Comparison of ENCODE assay signal across 8 cellular contexts in the genomic region with DNA sequence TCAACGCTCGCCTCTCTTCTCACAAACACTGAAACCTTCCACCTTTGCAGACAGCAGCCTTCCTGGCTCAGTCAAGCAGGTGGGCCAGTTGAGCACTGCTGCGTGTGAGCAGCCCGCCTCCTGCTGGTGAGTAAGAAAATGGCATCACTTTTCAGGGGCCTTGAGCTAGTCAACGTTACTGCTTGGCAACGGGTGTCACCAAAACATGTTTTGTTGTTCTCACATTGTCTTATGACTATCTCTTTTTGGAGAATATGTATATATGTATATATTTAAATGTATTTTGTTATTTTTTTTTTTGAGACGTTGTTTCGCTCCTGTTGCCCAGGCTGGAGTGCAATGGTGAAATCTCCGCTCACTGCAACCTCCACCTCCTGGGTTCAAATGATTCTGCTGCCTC.
DNase-seq lines count a peak whose midpoint lies in the region; ATAC-seq and TF ChIP-seq lines count a peak whose summit lies in the region.

No MANE protein-coding gene starts in this region.

- H3K27me3 ChIP-seq in breast epithelium: no peaks in the 10 kb centered on the region

- POLR2A ChIA-PET in AG04449 (lab: Yijun Ruan, JAX): interaction anchor here (0.6 kb wide), 1 partner anchor 847 kb away, joined by 3 read pairs; no protein-coding TSS in a partner anchor

- ATAC-seq in GM18502 (IDR thresholded peaks at IDR 0.05; ENCODE audit: poor library complexity, unreplicated experiment) (peak; percentile 92), HG02938 (IDR thresholded peaks at IDR 0.05; ENCODE audit: unreplicated experiment) (peak; percentile 92)

- no peak for TF ChIP-seq POLR2A in breast epithelium (IDR thresholded peaks at IDR 0.05)

- H3K9me3 ChIP-seq in breast epithelium: no peaks in the 10 kb centered on the region

- H3K36me3 ChIP-seq in breast epithelium: no peaks in the 10 kb centered on the region

- H3K4me3 ChIP-seq in AG04449 (ENCODE audit: low read depth, low read length) (no peak overlapping the region), WI38 (ENCODE audit: low read depth, low read length) (no peak overlapping the region), breast epithelium (no peak overlapping the region)

- H3K4me1 ChIP-seq in breast epithelium: peaks cover 0 to 4% of the 10 kb centered on the region in 2 donors

- intact Hi-C loops in breast epithelium (cut with DNase I; ENCODE audit: low total_unique reads): loop anchor here (10.0 kb wide), 1 partner anchor 436 kb away; no protein-coding TSS in a partner anchor

- no peak for DNase-seq in AG04449 (ENCODE audit: low read depth, low spot score)
- peak; percentile 52 to 70 for DNase-seq in NCI-H2081 (lab: John Stamatoyannopoulos, UW)
- DNase-seq in breast epithelium (ENCODE audit: low spot score in 2 of 2): peak; percentile 30 to 67
- peak; percentile 85 for DNase-seq in kidney tubule cell (ENCODE audit: low spot score)
- DNase-seq in stimulated activated CD4-positive, alpha-beta T cell treated with anti-CD3 and anti-CD28 coated beads, TNF-alpha, amount 100 ng/mL, for 1 hour (ENCODE audit: low read depth in 3 of 3, low spot score in 1 of 3): peak; percentile 24 to 42 (median 39)

- TF ChIP-seq CTCF in AG04449 (IDR thresholded peaks at IDR 0.05; ENCODE audit: insufficient read depth, low read length, missing control alignments): peak; percentile 95
- TF ChIP-seq CTCF in WI38 (IDR thresholded peaks at IDR 0.05; ENCODE audit: low read depth, low read length): peak; percentile 80
- peak; percentile 69 to 79 (median 72) for TF ChIP-seq CTCF in breast epithelium (IDR thresholded peaks at IDR 0.05)

- no peak overlapping the region for H3K27ac ChIP-seq in breast epithelium

- CTCF ChIA-PET in AG04449 (lab: Yijun Ruan, JAX): interaction anchor here (0.6 to 7.8 kb wide), 74 partner anchors 9 to 854 kb away, joined by 3 to 315 read pairs (median 4); partner anchors contain the start of gene AGPAT4
